Comparison of ENCODE assay signal across 11 cellular contexts in the genomic region with DNA sequence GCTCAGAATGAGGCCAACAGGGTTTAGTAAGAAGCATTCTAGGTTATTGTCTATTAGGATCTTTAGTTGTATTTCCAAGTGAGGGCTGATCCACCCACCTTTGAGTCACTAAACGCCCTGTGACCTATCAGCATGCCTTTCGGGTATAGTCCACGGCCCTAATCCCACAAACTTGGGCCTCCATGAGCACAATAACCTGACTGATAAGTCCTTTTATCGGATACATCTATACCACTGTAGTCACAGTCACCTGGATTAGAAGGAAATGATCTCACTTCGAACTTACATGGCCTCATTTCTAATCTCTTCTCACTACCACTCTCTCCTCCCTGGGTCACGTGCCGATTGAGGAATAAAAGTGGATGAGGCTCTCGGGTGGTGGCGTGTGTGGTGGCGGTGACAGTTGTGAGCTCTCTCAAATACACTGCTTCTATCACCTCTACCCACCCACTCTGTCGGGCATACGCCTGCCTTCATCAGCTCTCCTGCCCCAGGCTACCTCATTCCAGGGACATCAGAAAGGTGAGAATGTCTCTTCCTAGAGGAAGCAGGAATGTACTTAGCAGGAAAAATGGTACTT.
DNase-seq lines count a peak whose midpoint lies in the region; ATAC-seq, FAIRE-seq and TF ChIP-seq lines count a peak whose summit lies in the region.
"Had no signal": no experiment of that assay in that cellular context is flagged by ENCODE, and none has a peak within 500 bp of the region (broad histone marks: within the 10 kb centered on the region; RNA-seq: fewer than 3 reads in every experiment).

No MANE protein-coding gene starts in this region.

- CTCF ChIA-PET in Panc1 (lab: Charles Lee) = no interaction called here

- H3K4me1 ChIP-seq in Panc1 (ENCODE audit: control insufficient read depth, insufficient read depth, low read length) (peaks cover 22% of the 10 kb centered on the region), muscle layer of duodenum (ENCODE audit: control insufficient read depth in 1 of 2, insufficient read depth in 2 of 2, low read length in 2 of 2) (peaks cover 22 to 46% of the 10 kb centered on the region in 2 donors), upper lobe of left lung (peaks cover 10 to 30% (median 14%) of the 10 kb centered on the region in 4 donors)

- peaks cover 5% of the 10 kb centered on the region for H3K27me3 Mint-ChIP-seq in endothelial cell (ENCODE audit: unreplicated experiment)
- H3K27me3 Mint-ChIP-seq in activated T-helper 2 cell treated with anti-CD3 and anti-CD28 coated beads, Interferon-gamma antibody, Interleukin-2, Interleukin-4, amounts not matched to agents 10 μg/mL and 5 μg/mL and 100 μg/mL, durations not matched to agents 14 hours and 24 hours and 36 hours (ENCODE audit: low read depth) = no peaks in the 10 kb centered on the region

- no peak overlapping the region for H3K4me3 ChIP-seq in Panc1 (ENCODE audit: low read depth in 2 of 2, low read length in 2 of 2)
- H3K4me3 ChIP-seq in muscle layer of duodenum (ENCODE audit: low read depth in 1 of 2, low read length in 2 of 2) = no peak overlapping the region
- H3K4me3 ChIP-seq in upper lobe of left lung = no peak overlapping the region

- TF ChIP-seq EP300 in upper lobe of left lung (IDR thresholded peaks at IDR 0.05) = no peak

- in situ Hi-C loops in Panc1 (cut with HindIII; ENCODE audit: low pct_unique_long_range_greater_than_20kb, low sequenced_read_pairs) = no loop called here

- peaks cover 40% of the 10 kb centered on the region for H3K4me1 Mint-ChIP-seq in endothelial cell (ENCODE audit: unreplicated experiment)
- peaks cover 13% of the 10 kb centered on the region for H3K4me1 Mint-ChIP-seq in activated T-helper 2 cell treated with anti-CD3 and anti-CD28 coated beads, Interferon-gamma antibody, Interleukin-2, Interleukin-4, amounts not matched to agents 10 μg/mL and 5 μg/mL and 100 μg/mL, durations not matched to agents 14 hours and 24 hours and 36 hours (ENCODE audit: low read depth)

- ATAC-seq in Panc1 (no peak), upper lobe of left lung (ENCODE audit: low FRiP score in 2 of 2) (peak in 1 of 2 donors; percentile 32)

- H3K9me3 ChIP-seq in Panc1 (ENCODE audit: control insufficient read depth, insufficient read depth, low read depth, low read length) = no peaks in the 10 kb centered on the region
- no peaks in the 10 kb centered on the region for H3K9me3 ChIP-seq in muscle layer of duodenum (ENCODE audit: control insufficient read depth in 1 of 2, low read length in 2 of 2)
- no peaks in the 10 kb centered on the region for H3K9me3 ChIP-seq in upper lobe of left lung

- H3K36me3 ChIP-seq in Panc1 (ENCODE audit: control insufficient read depth, insufficient read depth, low read length) (peaks cover 14% of the 10 kb centered on the region), muscle layer of duodenum (ENCODE audit: control insufficient read depth in 1 of 2, insufficient read depth in 2 of 2, low read length in 2 of 2) (peaks cover 40 to 51% of the 10 kb centered on the region in 2 donors), upper lobe of left lung (peaks cover 5 to 76% (median 26%) of the 10 kb centered on the region in 4 donors)

- H3K4me3 Mint-ChIP-seq in endothelial cell (ENCODE audit: unreplicated experiment) = no peak overlapping the region
- no peak overlapping the region for H3K4me3 Mint-ChIP-seq in activated T-helper 2 cell treated with anti-CD3 and anti-CD28 coated beads, Interferon-gamma antibody, Interleukin-2, Interleukin-4, amounts not matched to agents 10 μg/mL and 5 μg/mL and 100 μg/mL, durations not matched to agents 14 hours and 24 hours and 36 hours (ENCODE audit: low read depth)
- H3K4me3 Mint-ChIP-seq: activated T-helper 1 cell treated with anti-CD3 and anti-CD28 coated beads, Interleukin-12 subunit alpha, Interleukin-12 subunit beta, Interleukin-2, Interleukin-4 antibody, amounts not matched to agents 30 ng/mL and 10 ng/mL and 1 ng/mL, durations not matched to agents 14 hours and 24 hours and 36 hours; T-helper 1 cell treated with Interleukin-12 subunit alpha and Interleukin-12 subunit beta and Interleukin-4 antibody, amounts not matched to agents 30 μg/mL and 1 μg/mL, for 36 hours had no signal

- DNase-seq in Panc1 (ENCODE audit: low read depth, low spot score) (no peak), endothelial cell (ENCODE audit: low spot score) (no peak), upper lobe of left lung (no peak), D721Med (ENCODE audit: insufficient read length, low spot score) (no peak), GM12892 (ENCODE audit: insufficient read length) (no peak)
- DNase-seq in activated naive CD4-positive, alpha-beta T cell (lab: John Stamatoyannopoulos, UW) = no peak
- no peak for DNase-seq in activated T-helper 2 cell treated with anti-CD3 and anti-CD28 coated beads, Interferon-gamma antibody, Interleukin-2, Interleukin-4, amounts not matched to agents 10 μg/mL and 5 μg/mL and 100 μg/mL, durations not matched to agents 14 hours and 24 hours and 36 hours (ENCODE audit: low spot score)
- DNase-seq: NCI-H1436 had no signal

- POLR2A ChIA-PET in Panc1 (lab: Charles Lee) = no interaction called here

- H3K27me3 ChIP-seq in Panc1 (ENCODE audit: control insufficient read depth, insufficient read depth, low read length) (no peaks in the 10 kb centered on the region), muscle layer of duodenum (ENCODE audit: low read depth, low read length) (no peaks in the 10 kb centered on the region), upper lobe of left lung (no peaks in the 10 kb centered on the region)

- H3K9me3 Mint-ChIP-seq in endothelial cell (ENCODE audit: unreplicated experiment) = no peaks in the 10 kb centered on the region
- H3K9me3 Mint-ChIP-seq in activated T-helper 2 cell treated with anti-CD3 and anti-CD28 coated beads, Interferon-gamma antibody, Interleukin-2, Interleukin-4, amounts not matched to agents 10 μg/mL and 5 μg/mL and 100 μg/mL, durations not matched to agents 14 hours and 24 hours and 36 hours = no peaks in the 10 kb centered on the region
- H3K9me3 Mint-ChIP-seq: activated T-helper 1 cell treated with anti-CD3 and anti-CD28 coated beads, Interleukin-12 subunit alpha, Interleukin-12 subunit beta, Interleukin-2, Interleukin-4 antibody, amounts not matched to agents 30 ng/mL and 10 ng/mL and 1 ng/mL, durations not matched to agents 14 hours and 24 hours and 36 hours; T-helper 1 cell treated with Interleukin-12 subunit alpha and Interleukin-12 subunit beta and Interleukin-4 antibody, amounts not matched to agents 30 μg/mL and 1 μg/mL, for 36 hours had no signal

- intact Hi-C loops in Panc1 (cut with micrococcal nuclease; ENCODE audit: unreplicated experiment) = no loop called here
- intact Hi-C loops in activated T-helper 2 cell treated with anti-CD3 and anti-CD28 coated beads, Interferon-gamma antibody, Interleukin-2, Interleukin-4, amounts not matched to agents 10 μg/mL and 5 μg/mL and 100 μg/mL, durations not matched to agents 14 hours and 24 hours and 36 hours (cut with micrococcal nuclease) = loop anchor here (10.0 kb wide), 1 partner anchor 63 kb away; a partner anchor contains a TSS

- no peak for TF ChIP-seq POLR2A in upper lobe of left lung (IDR thresholded peaks at IDR 0.05)
- no peak for TF ChIP-seq POLR2A in GM12892 (IDR thresholded peaks at IDR 0.05; ENCODE audit: low read depth, low read length)

- 77 to 85% methylated on average over 12 of the region's 12 CpGs for WGBS in upper lobe of left lung, 2 donors

- BruUV-seq in Panc1 (replicated peaks; lab: Mats Ljungman, UMichigan) = no TSS peak

- TF ChIP-seq CTCF in Panc1 (IDR thresholded peaks at IDR 0.05) (no peak), endothelial cell (IDR thresholded peaks at IDR 0.05; ENCODE audit: unreplicated experiment) (no peak), upper lobe of left lung (IDR thresholded peaks at IDR 0.05) (no peak), D721Med (IDR thresholded peaks at IDR 0.05; ENCODE audit: insufficient read depth, missing control alignments) (no peak)

- H3K27ac ChIP-seq in Panc1 (ENCODE audit: low read length) (peak overlapping the region; percentile 5; the same call in 1 of the 2 replicates), muscle layer of duodenum (ENCODE audit: low read length) (peak overlapping the region; percentile 89), upper lobe of left lung (peak overlapping the region; percentile 59 to 81 (median 71))

- peak overlapping the region; percentile 65 for H3K27ac Mint-ChIP-seq in endothelial cell (ENCODE audit: unreplicated experiment)
- no peak overlapping the region for H3K27ac Mint-ChIP-seq in activated T-helper 2 cell treated with anti-CD3 and anti-CD28 coated beads, Interferon-gamma antibody, Interleukin-2, Interleukin-4, amounts not matched to agents 10 μg/mL and 5 μg/mL and 100 μg/mL, durations not matched to agents 14 hours and 24 hours and 36 hours
- H3K27ac Mint-ChIP-seq: activated T-helper 1 cell treated with anti-CD3 and anti-CD28 coated beads, Interleukin-12 subunit alpha, Interleukin-12 subunit beta, Interleukin-2, Interleukin-4 antibody, amounts not matched to agents 30 ng/mL and 10 ng/mL and 1 ng/mL, durations not matched to agents 14 hours and 24 hours and 36 hours; T-helper 1 cell treated with Interleukin-12 subunit alpha and Interleukin-12 subunit beta and Interleukin-4 antibody, amounts not matched to agents 30 μg/mL and 1 μg/mL, for 36 hours had no signal

- no peak for FAIRE-seq in D721Med (lab: Jason Lieb, UNC)
- no peak for FAIRE-seq in GM12892 (lab: Jason Lieb, UNC)

- peaks cover 28% of the 10 kb centered on the region for H3K36me3 Mint-ChIP-seq in endothelial cell (ENCODE audit: low read depth, unreplicated experiment)
- peaks cover 18% of the 10 kb centered on the region for H3K36me3 Mint-ChIP-seq in activated T-helper 2 cell treated with anti-CD3 and anti-CD28 coated beads, Interferon-gamma antibody, Interleukin-2, Interleukin-4, amounts not matched to agents 10 μg/mL and 5 μg/mL and 100 μg/mL, durations not matched to agents 14 hours and 24 hours and 36 hours (ENCODE audit: low read depth)

Comparison
In these comparisons a context has a peak if more than half of its experiments do, and no peak if none do; other contexts are left out.
1. H3K27ac ChIP-seq: peak in every context shown above with its lines; median percentile 89 in muscle layer of duodenum; 71 in upper lobe of left lung; 5 in Panc1.